Comparison of ENCODE assay signal across 32 cellular contexts in the genomic region with DNA sequence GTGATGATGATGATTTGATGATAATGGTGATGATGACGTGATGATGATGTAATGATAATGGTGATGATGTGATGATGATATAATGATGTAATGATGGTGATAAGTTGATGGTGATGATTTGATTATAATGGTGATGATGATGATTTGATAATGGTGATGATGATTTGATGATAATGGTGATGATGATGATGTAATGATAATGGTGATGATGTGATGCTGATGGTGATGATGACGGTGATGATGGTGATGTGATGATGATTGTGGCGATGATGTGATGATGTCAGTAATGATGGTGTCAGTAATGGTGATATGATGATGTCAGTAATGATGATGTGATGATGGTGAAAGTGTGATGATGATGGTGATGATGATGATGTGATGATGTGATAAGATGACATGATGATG.
"Had no signal": no experiment of that assay in that cellular context is flagged by ENCODE, and none has a peak within 500 bp of the region (broad histone marks: within the 10 kb centered on the region; RNA-seq: fewer than 3 reads in every experiment).

No MANE protein-coding gene starts in this region.

- H3K27me3 ChIP-seq: body of pancreas, foreskin keratinocyte, gastrocnemius medialis had no signal

- H3K4me1 ChIP-seq: body of pancreas, foreskin keratinocyte, gastrocnemius medialis, heart left ventricle had no signal

- ATAC-seq: activated CD4-positive, CD25-positive, alpha-beta regulatory T cell treated with anti-CD3 and anti-CD28 coated beads, Interleukin-2, amount 50 U/mL, for 24 hours; activated CD8-positive, alpha-beta T cell treated with anti-CD3 and anti-CD28 coated beads for 36 hours; activated T-cell treated with anti-CD3 and anti-CD28 coated beads, Interleukin-2, amount 50 U/mL, for 4 hours; activated T-helper 17 cell treated with anti-CD3 and anti-CD28 coated beads, Interleukin-2, amount 50 U/mL, for 72 hours; body of pancreas; foreskin keratinocyte; gastrocnemius medialis; heart left ventricle; T-helper 17 cell had no signal

- DNase-seq: activated B cell treated with CpG ODN at 0.5 μM for 24 hours; activated CD4-positive, alpha-beta T cell treated with anti-CD3 and anti-CD28 coated beads for 48 hours; activated CD4-positive, alpha-beta T cell treated with anti-CD3 and anti-CD28 coated beads, Interleukin-2, amount 50 U/mL, for 1 hour; activated CD4-positive, alpha-beta T cell treated with anti-CD3 and anti-CD28 coated beads, Interleukin-2, amount 50 U/mL, for 48 hours; activated CD8-positive, alpha-beta memory T cell treated with anti-CD3 and anti-CD28 coated beads for 24 hours; activated CD8-positive, alpha-beta T cell treated with anti-CD3 and anti-CD28 coated beads for 36 hours; activated effector memory CD4-positive, alpha-beta T cell treated with Interleukin-2 at 50 U/mL for 16 hours; activated gamma-delta T cell treated with Interleukin-2 at 50 U/mL for 16 hours; activated naive CD4-positive, alpha-beta T cell treated with anti-CD3 and anti-CD28 coated beads, Interleukin-2, amount 50 U/mL, for 16 hours; activated naive CD4-positive, alpha-beta T cell treated with Interleukin-2 at 50 U/mL for 16 hours; activated T-cell treated with anti-CD3 and anti-CD28 coated beads, Interleukin-2, amount 50 U/mL, for 4 hours; amniotic stem cell; anterior cingulate cortex; body of pancreas; central memory CD4-positive, alpha-beta T cell; cerebellar nuclear complex; dorsolateral prefrontal cortex; effector memory CD4-positive, alpha-beta T cell; endodermal cell; erythroblast; foreskin keratinocyte; gastrocnemius medialis; heart left ventricle; hypothalamus; T-helper 17 cell; T1000; WERI-Rb-1 had no signal

- H3K36me3 ChIP-seq: cardiac muscle cell, esophagus muscularis mucosa, gastrocnemius medialis, heart left ventricle, WERI-Rb-1 had no signal

- H3K9me3 ChIP-seq: body of pancreas, esophagus muscularis mucosa, gastrocnemius medialis, heart left ventricle had no signal

- H3K27ac ChIP-seq: body of pancreas, cardiac muscle cell, coronary artery, dorsolateral prefrontal cortex, esophagus muscularis mucosa, foreskin keratinocyte, gastrocnemius medialis, heart left ventricle, WERI-Rb-1 had no signal

- H3K4me3 ChIP-seq: body of pancreas, cardiac muscle cell, coronary artery, dorsolateral prefrontal cortex, esophagus muscularis mucosa, gastrocnemius medialis, heart left ventricle had no signal
